16 cellular contexts compared by ENCODE assay signal in the genomic region with DNA sequence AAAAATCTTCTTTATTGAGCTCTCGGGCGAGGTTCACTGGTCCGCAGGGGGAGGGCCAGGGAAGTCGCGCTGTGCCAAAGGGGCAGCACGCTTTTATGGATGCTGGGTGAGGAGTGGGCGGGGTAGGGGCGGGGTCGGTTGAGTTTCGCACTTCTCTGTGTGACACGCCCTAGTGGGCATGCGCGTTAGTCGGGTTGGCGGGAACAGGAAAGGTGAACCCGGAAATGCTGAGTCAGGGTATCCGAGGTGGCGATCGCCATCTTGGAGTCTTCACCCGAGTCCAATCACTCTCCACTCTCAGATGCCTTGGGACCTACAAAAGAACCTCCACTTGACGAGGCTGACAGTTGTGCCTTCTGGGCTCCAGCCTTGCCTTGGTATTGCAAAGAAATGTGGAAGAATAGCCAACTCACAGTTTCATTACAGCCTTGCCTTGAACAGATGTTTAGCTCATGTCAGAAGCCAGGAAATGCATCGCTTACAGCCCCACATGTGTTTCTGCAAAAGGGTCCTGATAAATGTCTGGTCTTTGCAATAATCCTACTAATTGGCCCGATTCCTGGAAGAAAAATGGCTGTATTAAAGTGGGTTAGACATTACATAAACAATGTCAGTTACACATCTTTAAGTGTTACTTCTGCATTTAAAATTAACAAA.
"Had no signal": no experiment of that assay in that cellular context is flagged by ENCODE, and none has a peak within 500 bp of the region (broad histone marks: within the 10 kb centered on the region; RNA-seq: fewer than 3 reads in every experiment).

No MANE protein-coding gene starts in this region.

- H3K36me3 ChIP-seq: right atrium auricular region, transverse colon had no signal

- DNase-seq: activated CD4-positive, alpha-beta T cell treated with anti-CD3 and anti-CD28 coated beads, Interleukin-2, amount 10 ng/mL, durations not matched to agents 7 days and 5 days; activated CD8-positive, alpha-beta memory T cell treated with anti-CD3 and anti-CD28 coated beads, Interleukin-2, amount 50 U/mL, for 48 hours; activated gamma-delta T cell; activated naive CD8-positive, alpha-beta T cell treated with anti-CD3 and anti-CD28 coated beads for 36 hours; activated T-cell treated with anti-CD3 and anti-CD28 coated beads, Interleukin-2, amount 50 U/mL, for 72 hours; central memory CD4-positive, alpha-beta T cell; cortex of kidney; effector CD8-positive, alpha-beta T cell; kidney glomerular epithelial cell; stimulated activated CD4-positive, alpha-beta T cell treated with anti-CD3 and anti-CD28 coated beads, Interleukin-15, amount 100 ng/mL, for 24 hours; stimulated activated CD4-positive, alpha-beta T cell treated with anti-CD3 and anti-CD28 coated beads, Interleukin-4, amount 100 ng/mL, for 1 hour; stimulated activated naive B cell treated with anti-CD40 and anti-IgM and Interleukin-4, amounts not matched to agents 10 μg/mL and 1 μg/mL and 100 μg/mL, for 72 hours; transverse colon had no signal

- FAIRE-seq: endothelial cell of umbilical vein had no signal

- H3K27ac ChIP-seq: right atrium auricular region, skin epidermis, transverse colon had no signal

- H3K4me1 ChIP-seq: right atrium auricular region, transverse colon had no signal

- H3K4me3 ChIP-seq: right atrium auricular region, skin epidermis, transverse colon had no signal

- H3K27me3 ChIP-seq: right atrium auricular region, transverse colon had no signal

- H3K9me3 ChIP-seq: transverse colon had no signal

- ATAC-seq: activated T-cell treated with anti-CD3 and anti-CD28 coated beads, Interleukin-2, amount 50 U/mL, for 72 hours; stimulated activated naive B cell treated with anti-CD40 and anti-IgM and Interleukin-4, amounts not matched to agents 10 μg/mL and 1 μg/mL and 100 μg/mL, for 72 hours had no signal
